Comparison of ENCODE assay signal across 1 cellular context in the genomic region with DNA sequence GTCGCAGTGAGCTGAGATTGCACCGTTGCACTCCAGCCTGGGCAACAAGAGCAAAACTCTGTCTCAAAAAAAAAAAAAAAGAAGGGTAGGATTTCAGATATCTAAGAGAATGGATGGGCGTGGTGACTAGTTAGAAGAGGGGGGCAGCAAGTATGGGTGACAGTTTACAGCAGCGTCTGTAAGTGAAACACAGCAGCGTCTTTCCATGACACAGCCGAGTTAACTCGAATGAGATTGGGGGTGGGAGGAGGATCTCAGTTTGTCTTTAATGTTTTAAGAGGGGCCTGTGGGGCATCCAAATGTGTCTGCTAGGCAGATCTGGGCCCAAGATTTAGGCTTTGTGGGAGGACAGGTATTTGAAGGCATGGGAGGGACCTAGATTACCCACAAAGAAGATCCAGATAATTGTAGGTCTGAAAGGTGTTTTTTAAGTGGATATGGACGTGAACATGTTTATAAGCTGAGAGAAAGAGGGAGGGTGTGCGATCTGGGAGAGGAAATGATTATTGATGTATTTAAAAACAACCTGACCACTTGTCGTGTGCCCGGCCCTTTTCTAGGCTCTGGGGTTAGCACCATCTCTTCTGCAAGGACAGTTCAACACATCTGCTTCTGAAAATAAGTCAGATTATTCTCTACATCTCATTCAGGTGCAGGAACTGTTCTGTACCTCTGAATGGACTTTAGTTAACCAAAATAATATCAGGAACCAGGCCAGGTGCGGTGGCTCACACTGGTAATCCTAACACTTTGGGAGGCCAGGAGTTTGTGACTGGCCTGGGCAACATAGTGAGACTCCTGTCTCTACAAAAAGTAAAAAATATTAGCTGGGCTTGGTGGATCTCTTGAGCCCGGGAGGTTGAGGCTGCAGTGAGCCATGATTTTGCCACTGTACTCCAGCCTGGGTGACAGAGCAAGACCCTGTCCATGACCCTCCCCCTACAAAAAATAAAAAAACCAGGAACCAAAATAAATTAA.
TF ChIP-seq lines count a peak whose summit lies in the region.

No MANE protein-coding gene starts in this region.

TF ChIP-seq in GM12878, 131 proteins besides CTCF, POLR2A, EP300 and RAD21 (continued from another document):
- no peak for TF ChIP-seq ZNF592 (IDR thresholded peaks at IDR 0.05)
